ENCODE assay signal across 3 cellular contexts in the genomic region with DNA sequence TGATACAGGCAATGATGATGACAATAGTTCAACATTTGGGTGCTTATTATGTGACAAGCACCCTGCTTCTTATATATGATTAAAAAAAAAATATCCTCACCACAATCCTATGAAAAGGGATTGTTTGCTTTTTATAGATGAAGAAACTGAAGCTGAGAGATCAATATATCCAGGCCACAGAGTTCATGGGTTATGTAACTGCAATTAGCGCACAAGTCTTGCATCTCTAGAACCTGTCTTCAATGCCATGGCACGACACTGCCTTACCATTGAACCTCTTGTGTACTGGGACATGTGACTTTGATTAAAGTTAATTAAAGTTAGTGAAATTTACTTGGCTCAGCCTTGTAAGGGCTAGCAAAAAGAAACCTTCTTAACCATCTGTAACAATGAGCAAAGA.
"Had no signal": no experiment of that assay in that cellular context is flagged by ENCODE, and none has a peak within 500 bp of the region (broad histone marks: within the 10 kb centered on the region; RNA-seq: fewer than 3 reads in every experiment).

No MANE protein-coding gene starts in this region.

- DNase-seq: GDM1, GF-D8 had no signal

- ATAC-seq: GM12878 had no signal
